9 cellular contexts compared by ENCODE assay signal in the genomic region with DNA sequence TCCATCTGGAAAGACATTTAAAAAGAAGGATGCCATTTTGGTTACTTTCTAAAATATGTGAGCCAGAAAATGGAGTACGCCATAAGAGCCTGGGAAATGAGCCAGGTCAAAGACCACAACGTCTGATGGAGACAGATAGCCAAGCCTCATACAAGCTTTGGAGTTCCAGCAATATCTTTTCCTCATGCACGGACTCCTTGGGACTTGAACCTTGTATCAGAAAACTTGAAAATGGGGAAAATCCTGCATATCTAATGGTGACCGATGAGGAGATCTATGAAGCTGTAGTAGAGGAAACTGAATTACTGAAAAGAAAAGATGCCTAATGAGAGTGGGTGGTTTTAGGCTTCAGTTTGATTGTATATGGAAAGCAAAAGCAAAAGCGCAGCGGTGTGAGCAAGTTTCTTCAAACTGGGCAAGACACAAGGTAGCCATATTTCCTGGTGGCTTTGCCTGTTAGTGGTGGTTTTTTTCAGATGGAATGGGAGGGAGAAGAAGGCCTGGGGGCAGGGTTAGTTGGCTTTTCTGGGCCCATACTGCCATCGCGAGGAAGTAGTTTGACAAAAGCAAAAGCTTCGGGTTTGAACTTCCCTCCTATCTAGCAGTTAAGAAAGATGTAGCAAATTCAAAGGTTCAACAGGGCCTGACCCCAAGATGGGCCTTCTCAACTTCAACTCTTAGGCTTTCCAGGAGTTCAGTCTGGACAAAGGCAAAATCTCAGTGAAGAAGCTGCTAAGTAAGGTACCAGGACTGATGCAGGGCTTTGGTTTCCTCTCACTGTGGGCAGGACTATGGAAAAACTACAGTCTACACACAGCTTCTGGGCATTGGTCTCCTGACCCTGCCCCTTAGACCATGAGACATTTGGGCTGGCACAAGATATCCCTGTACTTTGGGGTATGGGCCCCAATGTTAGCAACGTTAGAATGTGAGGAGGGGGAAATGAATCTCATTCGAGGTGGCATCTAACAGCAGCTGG.
DNase-seq lines count a peak whose midpoint lies in the region; ATAC-seq lines count a peak whose summit lies in the region.
"Had no signal": no experiment of that assay in that cellular context is flagged by ENCODE, and none has a peak within 500 bp of the region (broad histone marks: within the 10 kb centered on the region; RNA-seq: fewer than 3 reads in every experiment).

No MANE protein-coding gene starts in this region.

- no peaks in the 10 kb centered on the region for H3K27me3 ChIP-seq in subcutaneous abdominal adipose tissue (ENCODE audit: control insufficient read depth in 5 of 5, insufficient read depth in 4 of 5, low read length in 5 of 5)

- peaks cover 0 to 23% (median 19%) of the 10 kb centered on the region in 5 donors for H3K4me1 ChIP-seq in subcutaneous abdominal adipose tissue (ENCODE audit: control insufficient read depth in 5 of 5, insufficient read depth in 5 of 5, low read length in 5 of 5)

- H3K27ac Mint-ChIP-seq in naive thymus-derived CD8-positive, alpha-beta T cell: peak overlapping the region; percentile 85 to 99 (median 96)

- POLR2A ChIA-PET in naive thymus-derived CD8-positive, alpha-beta T cell (lab: Charles Lee): no interaction called here

- peak overlapping the region; percentile 90 for H3K27ac ChIP-seq in cingulate gyrus (ENCODE audit: low read depth, low read length)
- peak overlapping the region; percentile 71 for H3K27ac ChIP-seq in subcutaneous abdominal adipose tissue (ENCODE audit: low read depth, low read length)

- H3K9me3 ChIP-seq in subcutaneous abdominal adipose tissue (ENCODE audit: control insufficient read depth in 5 of 5, low read length in 5 of 5): no peaks in the 10 kb centered on the region

- ATAC-seq in GM19324 (IDR thresholded peaks at IDR 0.05; ENCODE audit: low FRiP score, unreplicated experiment): peak; percentile 76
- ATAC-seq in HG03439 (IDR thresholded peaks at IDR 0.05; ENCODE audit: unreplicated experiment): peak; percentile 75
- ATAC-seq in activated CD4-positive, CD25-positive, alpha-beta regulatory T cell treated with anti-CD3 and anti-CD28 coated beads, Interleukin-2, amount 50 U/mL, for 24 hours: peak; percentile 83 to 85
- ATAC-seq in naive thymus-derived CD8-positive, alpha-beta T cell: peak; percentile 93
- ATAC-seq: HCT116 had no signal

- peak overlapping the region in 4 of 5 donors; percentile 30 to 49 (median 44) for H3K9ac ChIP-seq in subcutaneous abdominal adipose tissue (ENCODE audit: low read length in 5 of 5)

- H3K9me3 Mint-ChIP-seq in naive thymus-derived CD8-positive, alpha-beta T cell: no peaks in the 10 kb centered on the region

- no peaks in the 10 kb centered on the region for H3K36me3 Mint-ChIP-seq in naive thymus-derived CD8-positive, alpha-beta T cell

- peak overlapping the region; percentile 72 to 94 (median 88) for H3K4me3 Mint-ChIP-seq in naive thymus-derived CD8-positive, alpha-beta T cell

- peak overlapping the region; percentile 64 to 89 (median 75) for H3K4me3 ChIP-seq in subcutaneous abdominal adipose tissue (ENCODE audit: low read depth in 1 of 5, low read length in 5 of 5)

- DNase-seq in Ammon's horn (ENCODE audit: low spot score): peak; percentile 67
- peak; percentile 39 to 98 (median 78) for DNase-seq in naive thymus-derived CD8-positive, alpha-beta T cell
- DNase-seq in occipital lobe (lab: John Stamatoyannopoulos, UW): no peak

- no peaks in the 10 kb centered on the region for H3K36me3 ChIP-seq in subcutaneous abdominal adipose tissue (ENCODE audit: control insufficient read depth in 5 of 5, insufficient read depth in 5 of 5, low read length in 5 of 5)

- H3K4me1 Mint-ChIP-seq in naive thymus-derived CD8-positive, alpha-beta T cell: peaks cover 4 to 22% (median 14%) of the 10 kb centered on the region in 4 donors

- no peaks in the 10 kb centered on the region for H3K27me3 Mint-ChIP-seq in naive thymus-derived CD8-positive, alpha-beta T cell
